Comparison of ENCODE assay signal across 1 cellular context in genomic region chr9:2026598-2026997, GRCh38.
TF ChIP-seq lines count a peak whose summit lies in the region.

No MANE protein-coding gene starts in this region.

TF ChIP-seq in GM12878, 131 proteins besides CTCF, POLR2A, EP300 and RAD21:
- no peak for TF ChIP-seq GATAD2B (conservative IDR thresholded peaks at IDR 0.05; ENCODE audit: low read depth)
- TF ChIP-seq RCOR1 (conservative IDR thresholded peaks at IDR 0.05; ENCODE audit: low read depth, low read length), result no peak
- no peak for TF ChIP-seq BMI1 (IDR thresholded peaks at IDR 0.05; ENCODE audit: borderline replicate concordance)
- TF ChIP-seq, protein P1, sequence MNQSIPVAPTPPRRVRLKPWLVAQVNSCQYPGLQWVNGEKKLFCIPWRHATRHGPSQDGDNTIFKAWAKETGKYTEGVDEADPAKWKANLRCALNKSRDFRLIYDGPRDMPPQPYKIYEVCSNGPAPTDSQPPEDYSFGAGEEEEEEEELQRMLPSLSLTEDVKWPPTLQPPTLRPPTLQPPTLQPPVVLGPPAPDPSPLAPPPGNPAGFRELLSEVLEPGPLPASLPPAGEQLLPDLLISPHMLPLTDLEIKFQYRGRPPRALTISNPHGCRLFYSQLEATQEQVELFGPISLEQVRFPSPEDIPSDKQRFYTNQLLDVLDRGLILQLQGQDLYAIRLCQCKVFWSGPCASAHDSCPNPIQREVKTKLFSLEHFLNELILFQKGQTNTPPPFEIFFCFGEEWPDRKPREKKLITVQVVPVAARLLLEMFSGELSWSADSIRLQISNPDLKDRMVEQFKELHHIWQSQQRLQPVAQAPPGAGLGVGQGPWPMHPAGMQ (IDR thresholded peaks at IDR 0.05; ENCODE audit: borderline replicate concordance), result no peak
- TF ChIP-seq NFXL1 (IDR thresholded peaks at IDR 0.05; ENCODE audit: borderline replicate concordance), result no peak
- TF ChIP-seq IRF4 (IDR thresholded peaks at IDR 0.05; ENCODE audit: low read depth, low read length), result no peak
- TF ChIP-seq ATF7 (IDR thresholded peaks at IDR 0.05; ENCODE audit: low read depth), result no peak
- no peak for TF ChIP-seq MEF2A (IDR thresholded peaks at IDR 0.05; ENCODE audit: insufficient read depth, low read depth, low read length)
- no peak for TF ChIP-seq GABPA (IDR thresholded peaks at IDR 0.05; ENCODE audit: low read depth)
- TF ChIP-seq SRF (IDR thresholded peaks at IDR 0.05; ENCODE audit: low read depth in 2 of 2, low read length in 2 of 2), result no peak
- TF ChIP-seq, protein P2, sequence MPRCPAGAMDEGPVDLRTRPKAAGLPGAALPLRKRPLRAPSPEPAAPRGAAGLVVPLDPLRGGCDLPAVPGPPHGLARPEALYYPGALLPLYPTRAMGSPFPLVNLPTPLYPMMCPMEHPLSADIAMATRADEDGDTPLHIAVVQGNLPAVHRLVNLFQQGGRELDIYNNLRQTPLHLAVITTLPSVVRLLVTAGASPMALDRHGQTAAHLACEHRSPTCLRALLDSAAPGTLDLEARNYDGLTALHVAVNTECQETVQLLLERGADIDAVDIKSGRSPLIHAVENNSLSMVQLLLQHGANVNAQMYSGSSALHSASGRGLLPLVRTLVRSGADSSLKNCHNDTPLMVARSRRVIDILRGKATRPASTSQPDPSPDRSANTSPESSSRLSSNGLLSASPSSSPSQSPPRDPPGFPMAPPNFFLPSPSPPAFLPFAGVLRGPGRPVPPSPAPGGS (IDR thresholded peaks at IDR 0.05; ENCODE audit: borderline replicate concordance, insufficient read depth, low read depth, low read length, poor library complexity, severe bottlenecking), result no peak
- TF ChIP-seq, protein P3, sequence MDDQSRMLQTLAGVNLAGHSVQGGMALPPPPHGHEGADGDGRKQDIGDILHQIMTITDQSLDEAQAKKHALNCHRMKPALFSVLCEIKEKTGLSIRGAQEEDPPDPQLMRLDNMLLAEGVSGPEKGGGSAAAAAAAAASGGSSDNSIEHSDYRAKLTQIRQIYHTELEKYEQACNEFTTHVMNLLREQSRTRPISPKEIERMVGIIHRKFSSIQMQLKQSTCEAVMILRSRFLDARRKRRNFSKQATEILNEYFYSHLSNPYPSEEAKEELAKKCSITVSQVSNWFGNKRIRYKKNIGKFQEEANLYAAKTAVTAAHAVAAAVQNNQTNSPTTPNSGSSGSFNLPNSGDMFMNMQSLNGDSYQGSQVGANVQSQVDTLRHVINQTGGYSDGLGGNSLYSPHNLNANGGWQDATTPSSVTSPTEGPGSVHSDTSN (IDR thresholded peaks at IDR 0.05; ENCODE audit: insufficient replicate concordance, low read depth, low read length), result no peak
- TF ChIP-seq, protein P4, sequence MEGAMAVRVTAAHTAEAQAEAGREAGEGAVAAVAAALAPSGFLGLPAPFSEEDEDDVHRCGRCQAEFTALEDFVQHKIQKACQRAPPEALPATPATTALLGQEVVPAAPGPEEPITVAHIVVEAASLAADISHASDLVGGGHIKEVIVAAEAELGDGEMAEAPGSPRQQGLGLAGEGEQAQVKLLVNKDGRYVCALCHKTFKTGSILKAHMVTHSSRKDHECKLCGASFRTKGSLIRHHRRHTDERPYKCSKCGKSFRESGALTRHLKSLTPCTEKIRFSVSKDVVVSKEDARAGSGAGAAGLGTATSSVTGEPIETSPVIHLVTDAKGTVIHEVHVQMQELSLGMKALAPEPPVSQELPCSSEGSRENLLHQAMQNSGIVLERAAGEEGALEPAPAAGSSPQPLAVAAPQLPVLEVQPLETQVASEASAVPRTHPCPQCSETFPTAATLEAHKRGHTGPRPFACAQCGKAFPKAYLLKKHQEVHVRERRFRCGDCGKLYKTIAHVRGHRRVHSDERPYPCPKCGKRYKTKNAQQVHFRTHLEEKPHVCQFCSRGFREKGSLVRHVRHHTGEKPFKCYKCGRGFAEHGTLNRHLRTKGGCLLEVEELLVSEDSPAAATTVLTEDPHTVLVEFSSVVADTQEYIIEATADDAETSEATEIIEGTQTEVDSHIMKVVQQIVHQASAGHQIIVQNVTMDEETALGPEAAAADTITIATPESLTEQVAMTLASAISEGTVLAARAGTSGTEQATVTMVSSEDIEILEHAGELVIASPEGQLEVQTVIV (IDR thresholded peaks at IDR 0.05; ENCODE audit: borderline replicate concordance, partially characterized antibody), result no peak
- no peak for TF ChIP-seq HCFC1 (IDR thresholded peaks at IDR 0.05; ENCODE audit: low read length)
- TF ChIP-seq FOS (IDR thresholded peaks at IDR 0.05; ENCODE audit: borderline replicate concordance, extremely low read depth, insufficient read length), result no peak
- no peak for TF ChIP-seq HDGF (IDR thresholded peaks at IDR 0.05)
- no peak for TF ChIP-seq ZBTB11 (CRISPR knock-in tag; IDR thresholded peaks at IDR 0.05)
- TF ChIP-seq KAT2A (conservative IDR thresholded peaks at IDR 0.05; ENCODE audit: control insufficient read depth, low read depth, low read length), result no peak
- TF ChIP-seq PAX8 (IDR thresholded peaks at IDR 0.05), result no peak
